8 cellular contexts compared by ENCODE assay signal in genomic region chr7:102572320-102573245, GRCh38. TPM values are rescaled to one million over a fixed set of nuclear protein-coding genes. Genes with fewer than 3 reads are reported as not detected.
A peak's percentile ranks its signal among the peaks of the same experiment; 100 is the strongest.
DNase-seq lines count a peak whose midpoint lies in the region; ATAC-seq and TF ChIP-seq lines count a peak whose summit lies in the region.
"Not testable (repeated sequence)": the region's sequence is repeated elsewhere in the genome, so short reads cannot be mapped to it uniquely, and the experiment has no call there.

POLR2J3 (minus strand) TSS chr7:102572583; CDS start chr7:102572521, 62 bp downstream.

- not testable (repeated sequence) for H3K9me3 Mint-ChIP-seq in CD4-positive, CD25-positive, alpha-beta regulatory T cell; naive thymus-derived CD8-positive, alpha-beta T cell

- H3F3A ChIP-seq in SU-DHL-6 (ENCODE audit: insufficient read depth), result not testable (repeated sequence)

- H3K27ac Mint-ChIP-seq in CD4-positive, CD25-positive, alpha-beta regulatory T cell, result peak within 1 kb of the TSS; percentile 89 to 92 (median 90)
- H3K27ac Mint-ChIP-seq in naive thymus-derived CD8-positive, alpha-beta T cell, result peak within 1 kb of the TSS; percentile 82 to 97 (median 92)

- peak; percentile 96 to 97 for ATAC-seq in CD4-positive, CD25-positive, alpha-beta regulatory T cell (ENCODE audit: low read depth in 2 of 2)
- ATAC-seq in GM19452 (IDR thresholded peaks at IDR 0.05; ENCODE audit: unreplicated experiment) (peak; percentile 93), HG03175 (IDR thresholded peaks at IDR 0.05; ENCODE audit: unreplicated experiment) (peak; percentile 96)
- ATAC-seq in naive thymus-derived CD8-positive, alpha-beta T cell, result peak; percentile 91 to 92

- H3K4me2 ChIP-seq in SU-DHL-6 (ENCODE audit: low read depth, low read length, poor library complexity, severe bottlenecking), result peak within 1 kb of the TSS; percentile 48

- H3K4me1 Mint-ChIP-seq in CD4-positive, CD25-positive, alpha-beta regulatory T cell; naive thymus-derived CD8-positive, alpha-beta T cell: not testable (repeated sequence)

- not testable (repeated sequence) for H3K36me3 ChIP-seq in CD4-positive, CD25-positive, alpha-beta regulatory T cell (ENCODE audit: control insufficient read depth, insufficient read depth, low read length); SU-DHL-6 (ENCODE audit: low read length)

- H3K9me3 ChIP-seq in CD4-positive, CD25-positive, alpha-beta regulatory T cell (ENCODE audit: control insufficient read depth in 2 of 2, low read length in 2 of 2); SU-DHL-6 (ENCODE audit: insufficient read depth, low read length): not testable (repeated sequence)

- H3K4me3 Mint-ChIP-seq in CD4-positive, CD25-positive, alpha-beta regulatory T cell, result peak within 1 kb of the TSS; percentile 89 to 95 (median 94)
- H3K4me3 Mint-ChIP-seq in naive thymus-derived CD8-positive, alpha-beta T cell, result peak within 1 kb of the TSS; percentile 80 to 96 (median 90)

- POLR2A ChIA-PET in naive thymus-derived CD8-positive, alpha-beta T cell (lab: Charles Lee), result not testable (repeated sequence)

- not testable (repeated sequence) for H3K4me3 ChIP-seq in CD4-positive, CD25-positive, alpha-beta regulatory T cell (ENCODE audit: low read depth, low read length)
- peak within 1 kb of the TSS; percentile 75 for H3K4me3 ChIP-seq in SU-DHL-6 (ENCODE audit: insufficient read depth, low read length, poor library complexity, severe bottlenecking)
- peak within 1 kb of the TSS; percentile 66 for H3K4me3 ChIP-seq in fibroblast of villous mesenchyme (ENCODE audit: low read depth, low read length)

- H3K79me2 ChIP-seq in SU-DHL-6 (ENCODE audit: insufficient read depth, low read length), result not testable (repeated sequence)

- H4K20me1 ChIP-seq in SU-DHL-6 (ENCODE audit: low read depth, low read length), result not testable (repeated sequence)

- H3K27ac ChIP-seq in CD4-positive, CD25-positive, alpha-beta regulatory T cell (ENCODE audit: insufficient read depth, low read length, poor library complexity, severe bottlenecking), result peak within 1 kb of the TSS; percentile 55
- peak within 1 kb of the TSS; percentile 30; the same call in 1 of the 2 replicates for H3K27ac ChIP-seq in SU-DHL-6 (ENCODE audit: low read depth, low read length)

- peak within 1 kb of the TSS; percentile 65 for H3K9ac ChIP-seq in SU-DHL-6 (ENCODE audit: low read length)

- H3K9me2 ChIP-seq in SU-DHL-6 (replicated peaks; ENCODE audit: insufficient read depth, low read length), result not testable (repeated sequence)

- not testable (repeated sequence) for H3K36me3 Mint-ChIP-seq in CD4-positive, CD25-positive, alpha-beta regulatory T cell; naive thymus-derived CD8-positive, alpha-beta T cell

- not testable (repeated sequence) for H3K27me3 ChIP-seq in CD4-positive, CD25-positive, alpha-beta regulatory T cell (ENCODE audit: control insufficient read depth, insufficient read depth, low read length); SU-DHL-6 (ENCODE audit: low read length)

- not testable (repeated sequence) for H3K4me1 ChIP-seq in CD4-positive, CD25-positive, alpha-beta regulatory T cell (ENCODE audit: control insufficient read depth, insufficient read depth, low read length, poor library complexity, severe bottlenecking)

- DNase-seq in CD4-positive, CD25-positive, alpha-beta regulatory T cell, result peak; percentile 89 to 100 (median 99)
- peak; percentile 97 for DNase-seq in activated naive CD4-positive, alpha-beta T cell treated with anti-CD3 and anti-CD28 coated beads, Interleukin-2, amount 50 U/mL, for 16 hours
- peak; percentile 92 for DNase-seq in fibroblast of villous mesenchyme (ENCODE audit: low read depth)
- peak; percentile 95 to 100 (median 99) for DNase-seq in naive thymus-derived CD8-positive, alpha-beta T cell
- peak; percentile 94 for DNase-seq in stimulated activated CD8-positive, alpha-beta memory T cell treated with anti-CD3 and anti-CD28 coated beads, Interleukin-12 subunit alpha, Interleukin-12 subunit beta, amount 100 ng/mL, for 4 hours (ENCODE audit: low read depth)

- H2AFZ ChIP-seq in SU-DHL-6 (ENCODE audit: low read depth, low read length, severe bottlenecking), result peak within 1 kb of the TSS; percentile 96

- not testable (repeated sequence) for H3K27me3 Mint-ChIP-seq in CD4-positive, CD25-positive, alpha-beta regulatory T cell; naive thymus-derived CD8-positive, alpha-beta T cell

- TF ChIP-seq CTCF in SU-DHL-6 (IDR thresholded peaks at IDR 0.05; ENCODE audit: insufficient read depth, low read length, poor library complexity, severe bottlenecking), result not testable (repeated sequence)
- TF ChIP-seq CTCF in fibroblast of villous mesenchyme (IDR thresholded peaks at IDR 0.05; ENCODE audit: insufficient read depth, low read depth, low read length), result peak; percentile 51

RNA-seq across cellular contexts. Expression of gene POLR2J3, which starts in this region (rescaled TPM):
- 214 TPM for total RNA-seq in CD4-positive, CD25-positive, alpha-beta regulatory T cell
- polyA plus RNA-seq in CD4-positive, CD25-positive, alpha-beta regulatory T cell, result 10 to 100 TPM; 19.9 to 33.7 (median 27.9) TPM
- total RNA-seq in fibroblast of villous mesenchyme, result 33.2 and 43.6 TPM in 2 replicates
- total RNA-seq in naive thymus-derived CD8-positive, alpha-beta T cell, result 100 to 1,000 TPM; 104 to 119 TPM
- 10 to 100 TPM; 27.7 to 48.4 (median 34.6) TPM for polyA plus RNA-seq in naive thymus-derived CD8-positive, alpha-beta T cell
